Comparison of ENCODE assay signal across 24 cellular contexts in genomic region chr5:160534125-160534524, GRCh38.
"Had no signal": no experiment of that assay in that cellular context is flagged by ENCODE, and none has a peak within 500 bp of the region (broad histone marks: within the 10 kb centered on the region; RNA-seq: fewer than 3 reads in every experiment).

No MANE protein-coding gene starts in this region.

- H3K4me3 ChIP-seq: pancreas, psoas muscle, right lobe of liver, sigmoid colon, tibial artery, transverse colon, vagina had no signal

- H3K4me3 Mint-ChIP-seq: naive B cell; naive thymus-derived CD8-positive, alpha-beta T cell; natural killer cell treated with Interleukin-12 subunit alpha and Interleukin-12 subunit beta and Interleukin-15 and Interleukin-18, amount 100 ng/mL, for 72 hours; nephron progenitor cell; neural crest cell; stimulated activated memory B cell treated with anti-CD40 and anti-IgM and Interleukin-4, amounts not matched to agents 10 μg/mL and 1 μg/mL and 100 μg/mL, for 72 hours; stimulated activated naive CD8-positive, alpha-beta T cell treated with anti-CD3 and anti-CD28 coated beads, Interleukin-15, amount 100 ng/mL, for 72 hours; type B pancreatic cell had no signal

- H3K27me3 Mint-ChIP-seq: naive B cell; stimulated activated memory B cell treated with anti-CD40 and anti-IgM and Interleukin-4, amounts not matched to agents 10 μg/mL and 1 μg/mL and 100 μg/mL, for 72 hours; type B pancreatic cell had no signal

- DNase-seq: naive B cell; naive thymus-derived CD8-positive, alpha-beta T cell; nephron progenitor cell; nucleus accumbens; pancreas; psoas muscle; right lobe of liver; sigmoid colon; small intestine; stimulated activated CD4-positive, alpha-beta T cell treated with anti-CD3 and anti-CD28 coated beads, Interleukin-1b, Interleukin-23, amount 100 ng/mL, for 48 hours; stimulated activated CD4-positive, alpha-beta T cell treated with anti-CD3 and anti-CD28 coated beads, Interleukin-4, amount 100 ng/mL, for 1 hour; stimulated activated CD4-positive, alpha-beta T cell treated with anti-CD3 and anti-CD28 coated beads, Interleukin-4, amount 100 ng/mL, for 4 hours; stimulated activated CD8-positive, alpha-beta memory T cell treated with anti-CD3 and anti-CD28 coated beads, Interleukin-4, amount 100 ng/mL, for 48 hours; stimulated activated naive CD4-positive, alpha-beta T cell; stimulated activated naive CD8-positive, alpha-beta T cell treated with anti-CD3 and anti-CD28 coated beads, Interleukin-15, amount 100 ng/mL, for 72 hours; stimulated activated naive CD8-positive, alpha-beta T cell treated with anti-CD3 and anti-CD28 coated beads, Interleukin-15, Interleukin-2, amounts not matched to agents 100 U/mL and 50 U/mL, for 24 hours; tibial artery; transverse colon had no signal

- H3K36me3 Mint-ChIP-seq: natural killer cell treated with Interleukin-12 subunit alpha and Interleukin-12 subunit beta and Interleukin-15 and Interleukin-18, amount 100 ng/mL, for 72 hours; stimulated activated memory B cell treated with anti-CD40 and anti-IgM and Interleukin-4, amounts not matched to agents 10 μg/mL and 1 μg/mL and 100 μg/mL, for 72 hours; type B pancreatic cell had no signal

- H3K9me3 ChIP-seq: neutrophil, pancreas, psoas muscle, right lobe of liver, sigmoid colon, transverse colon, vagina had no signal

- H3K27me3 ChIP-seq: neutrophil, pancreas, sigmoid colon, tibial artery, transverse colon, vagina had no signal

- H3K9me3 Mint-ChIP-seq: natural killer cell treated with Interleukin-12 subunit alpha and Interleukin-12 subunit beta and Interleukin-15 and Interleukin-18, amount 100 ng/mL, for 72 hours; nephron progenitor cell; neural crest cell; stimulated activated memory B cell treated with anti-CD40 and anti-IgM and Interleukin-4, amounts not matched to agents 10 μg/mL and 1 μg/mL and 100 μg/mL, for 72 hours; stimulated activated naive CD8-positive, alpha-beta T cell treated with anti-CD3 and anti-CD28 coated beads, Interleukin-15, amount 100 ng/mL, for 72 hours; type B pancreatic cell had no signal

- H3K27ac Mint-ChIP-seq: naive B cell; naive thymus-derived CD8-positive, alpha-beta T cell; natural killer cell treated with Interleukin-12 subunit alpha and Interleukin-12 subunit beta and Interleukin-15 and Interleukin-18, amount 100 ng/mL, for 72 hours; nephron progenitor cell; stimulated activated memory B cell treated with anti-CD40 and anti-IgM and Interleukin-4, amounts not matched to agents 10 μg/mL and 1 μg/mL and 100 μg/mL, for 72 hours; stimulated activated naive CD8-positive, alpha-beta T cell treated with anti-CD3 and anti-CD28 coated beads, Interleukin-15, amount 100 ng/mL, for 72 hours; type B pancreatic cell had no signal

- H3K27ac ChIP-seq: neutrophil, psoas muscle, right lobe of liver, sigmoid colon, tibial artery, transverse colon, vagina had no signal

- H3K36me3 ChIP-seq: neutrophil, pancreas, right lobe of liver, sigmoid colon, tibial artery, transverse colon, vagina had no signal

- ATAC-seq: naive thymus-derived CD8-positive, alpha-beta T cell; natural killer cell treated with Interleukin-12 subunit alpha and Interleukin-12 subunit beta and Interleukin-15 and Interleukin-18, amount 100 ng/mL, for 72 hours; psoas muscle; stimulated activated memory B cell treated with anti-CD40 and anti-IgM and Interleukin-4, amounts not matched to agents 10 μg/mL and 1 μg/mL and 100 μg/mL, for 72 hours; stimulated activated naive CD8-positive, alpha-beta T cell treated with anti-CD3 and anti-CD28 coated beads, Interleukin-15, amount 100 ng/mL, for 72 hours; stimulated activated naive CD8-positive, alpha-beta T cell treated with anti-CD3 and anti-CD28 coated beads, Interleukin-15, Interleukin-2, amounts not matched to agents 100 U/mL and 50 U/mL, for 24 hours had no signal

- H3K4me1 ChIP-seq: psoas muscle, sigmoid colon, tibial artery, transverse colon, vagina had no signal

- H3K4me1 Mint-ChIP-seq: naive B cell; naive thymus-derived CD8-positive, alpha-beta T cell; nephron progenitor cell; neural crest cell; stimulated activated memory B cell treated with anti-CD40 and anti-IgM and Interleukin-4, amounts not matched to agents 10 μg/mL and 1 μg/mL and 100 μg/mL, for 72 hours; stimulated activated naive CD8-positive, alpha-beta T cell treated with anti-CD3 and anti-CD28 coated beads, Interleukin-15, amount 100 ng/mL, for 72 hours had no signal
